In the genomic region with DNA sequence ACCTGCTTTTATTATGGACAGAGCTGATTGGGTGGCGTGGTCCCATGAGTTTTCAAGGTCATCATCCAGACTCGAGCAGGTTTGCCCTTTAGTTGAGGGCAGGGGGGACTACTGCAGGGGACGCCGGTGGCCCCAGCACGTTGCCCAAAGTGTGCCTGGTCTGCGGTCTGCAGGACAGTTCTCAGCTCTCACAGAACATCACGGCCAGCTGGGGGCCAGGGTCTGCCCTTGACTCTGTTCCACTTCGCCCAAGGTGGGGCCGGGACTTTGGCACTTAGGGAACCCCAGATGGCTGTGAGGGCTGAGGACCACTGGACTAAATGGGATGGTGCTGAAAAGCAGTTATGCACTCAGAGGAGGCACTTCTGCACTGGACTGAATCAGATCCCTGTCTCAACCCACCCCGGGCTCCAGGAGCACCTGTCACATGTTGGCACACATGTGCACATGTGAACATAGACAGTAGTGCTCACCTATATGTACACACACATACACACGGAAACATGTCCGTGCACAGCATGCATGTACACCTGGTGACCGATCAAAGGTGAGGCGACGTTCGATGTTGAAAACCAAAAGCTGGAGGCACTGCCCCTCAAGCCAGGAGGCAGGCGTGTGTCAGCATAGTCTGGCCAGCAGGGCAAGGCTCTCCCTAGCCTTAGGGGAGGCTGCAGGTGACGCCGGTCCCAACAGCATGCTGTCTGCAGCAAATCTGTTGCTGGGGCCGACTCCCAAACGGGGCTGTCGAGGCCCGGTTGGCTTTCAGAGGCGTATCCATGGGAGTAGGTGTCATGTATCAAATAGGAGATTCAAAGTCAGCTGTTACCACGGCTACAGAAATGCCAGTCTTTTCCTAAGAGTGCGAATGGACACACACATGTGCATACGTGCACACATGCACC, we compare ENCODE assay signal across 22 cellular contexts.
"Had no signal": no experiment of that assay in that cellular context is flagged by ENCODE, and none has a peak within 500 bp of the region (broad histone marks: within the 10 kb centered on the region; RNA-seq: fewer than 3 reads in every experiment).

No MANE protein-coding gene starts in this region.

- H3K9me3 ChIP-seq: gastroesophageal sphincter, mucosa of descending colon, prostate gland, suprapubic skin, upper lobe of left lung had no signal

- H3K4me1 Mint-ChIP-seq: activated B cell treated with CpG ODN at 0.5 μM for 24 hours; activated naive CD8-positive, alpha-beta T cell treated with anti-CD3 and anti-CD28 coated beads for 36 hours; central memory CD8-positive, alpha-beta T cell; naive thymus-derived CD8-positive, alpha-beta T cell had no signal

- H3K9me3 Mint-ChIP-seq: activated B cell treated with CpG ODN at 0.5 μM for 24 hours; activated naive CD8-positive, alpha-beta T cell treated with anti-CD3 and anti-CD28 coated beads for 36 hours; brain; central memory CD8-positive, alpha-beta T cell; naive thymus-derived CD8-positive, alpha-beta T cell had no signal

- H3K36me3 ChIP-seq: gastroesophageal sphincter, prostate gland, suprapubic skin, upper lobe of left lung had no signal

- ATAC-seq: activated CD8-positive, alpha-beta T cell treated with anti-CD3 and anti-CD28 coated beads, Interleukin-2, amount 10 ng/mL, durations not matched to agents 7 days and 5 days; gastroesophageal sphincter; left lobe of liver; mucosa of descending colon; naive thymus-derived CD8-positive, alpha-beta T cell; sciatic nerve; stimulated activated naive CD8-positive, alpha-beta T cell treated with anti-CD3 and anti-CD28 coated beads, Interleukin-15, Interleukin-2, amounts not matched to agents 100 U/mL and 50 U/mL, for 24 hours had no signal

- H3K27me3 Mint-ChIP-seq: activated B cell treated with CpG ODN at 0.5 μM for 24 hours; activated naive CD8-positive, alpha-beta T cell treated with anti-CD3 and anti-CD28 coated beads for 36 hours; brain; central memory CD8-positive, alpha-beta T cell; naive thymus-derived CD8-positive, alpha-beta T cell had no signal

- H3K36me3 Mint-ChIP-seq: activated naive CD8-positive, alpha-beta T cell treated with anti-CD3 and anti-CD28 coated beads for 36 hours; brain; naive thymus-derived CD8-positive, alpha-beta T cell had no signal

- H3K4me1 ChIP-seq: gastroesophageal sphincter, prostate gland, suprapubic skin, upper lobe of left lung had no signal

- DNase-seq: activated B cell treated with CpG ODN at 0.5 μM for 24 hours; activated CD4-positive, alpha-beta T cell treated with anti-CD3 and anti-CD28 coated beads for 48 hours; activated CD8-positive, alpha-beta memory T cell treated with anti-CD3 and anti-CD28 coated beads, Interleukin-2, amount 50 U/mL, for 4 hours; activated CD8-positive, alpha-beta T cell treated with anti-CD3 and anti-CD28 coated beads, Interleukin-2, amount 10 ng/mL, durations not matched to agents 7 days and 5 days; activated gamma-delta T cell; activated naive CD8-positive, alpha-beta T cell treated with anti-CD3 and anti-CD28 coated beads for 36 hours; activated T-cell treated with anti-CD3 and anti-CD28 coated beads, Interleukin-2, amount 50 U/mL, for 48 hours; amygdala; effector CD8-positive, alpha-beta T cell; islet precursor cell; mucosa of descending colon; naive thymus-derived CD8-positive, alpha-beta T cell; stimulated activated naive CD8-positive, alpha-beta T cell treated with anti-CD3 and anti-CD28 coated beads, Interleukin-15, Interleukin-2, amounts not matched to agents 100 U/mL and 50 U/mL, for 24 hours; SW 1271; upper lobe of left lung had no signal

- H3K27ac ChIP-seq: gastroesophageal sphincter, suprapubic skin, upper lobe of left lung had no signal

- H3K4me3 Mint-ChIP-seq: activated B cell treated with CpG ODN at 0.5 μM for 24 hours; activated CD8-positive, alpha-beta T cell treated with anti-CD3 and anti-CD28 coated beads, Interleukin-2, amount 10 ng/mL, durations not matched to agents 7 days and 5 days; activated naive CD8-positive, alpha-beta T cell treated with anti-CD3 and anti-CD28 coated beads for 36 hours; brain; central memory CD8-positive, alpha-beta T cell; naive thymus-derived CD8-positive, alpha-beta T cell had no signal

- H3K27me3 ChIP-seq: gastroesophageal sphincter, suprapubic skin, upper lobe of left lung had no signal

- H3K27ac Mint-ChIP-seq: activated B cell treated with CpG ODN at 0.5 μM for 24 hours; activated CD8-positive, alpha-beta T cell treated with anti-CD3 and anti-CD28 coated beads, Interleukin-2, amount 10 ng/mL, durations not matched to agents 7 days and 5 days; activated naive CD8-positive, alpha-beta T cell treated with anti-CD3 and anti-CD28 coated beads for 36 hours; naive thymus-derived CD8-positive, alpha-beta T cell had no signal

- H3K4me3 ChIP-seq: gastroesophageal sphincter, mucosa of descending colon, prostate gland, suprapubic skin, upper lobe of left lung had no signal
